11 cellular contexts compared by ENCODE assay signal in the genomic region with DNA sequence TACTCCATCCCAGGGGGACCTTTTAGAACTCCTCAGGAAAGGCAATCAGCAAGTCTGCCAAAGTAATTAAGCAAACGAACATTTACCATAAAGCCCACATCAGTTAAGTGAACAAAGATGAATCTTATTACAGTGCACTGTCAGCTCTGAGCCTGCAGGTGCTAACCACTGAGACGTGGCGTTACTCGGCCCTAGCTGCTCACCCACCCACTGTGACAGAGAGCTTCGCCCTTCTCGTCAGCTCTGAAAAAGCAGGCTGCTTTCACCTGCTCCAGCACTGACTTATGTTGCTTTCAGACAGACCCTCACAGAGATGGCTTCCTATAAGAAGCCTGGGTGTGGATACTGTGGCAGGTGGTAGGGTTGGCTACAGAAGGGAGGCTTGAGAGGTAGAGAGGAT. TPM values are rescaled to one million over a fixed set of nuclear protein-coding genes. Genes with fewer than 3 reads are reported as not detected.
DNase-seq lines count a peak whose midpoint lies in the region; TF ChIP-seq lines count a peak whose summit lies in the region.
"Had no signal": no experiment of that assay in that cellular context is flagged by ENCODE, and none has a peak within 500 bp of the region (broad histone marks: within the 10 kb centered on the region; RNA-seq: fewer than 3 reads in every experiment).

No MANE protein-coding gene starts in this region.

- H3K9me3 Mint-ChIP-seq in neural crest cell = no peaks in the 10 kb centered on the region

- H3K27ac Mint-ChIP-seq in neural crest cell (ENCODE audit: unreplicated experiment) = peak overlapping the region; percentile 94

- intact Hi-C loops in testis (cut with DNase I; ENCODE audit: low total_unique reads) = no loop called here

- H3K4me3 Mint-ChIP-seq in neural crest cell = no peak overlapping the region

- 92 to 94% methylated on average over 6 of the region's 6 CpGs for WGBS in testis, 2 donors

- H3K27me3 Mint-ChIP-seq in neural crest cell (ENCODE audit: low read depth) = no peaks in the 10 kb centered on the region

- H3K36me3 Mint-ChIP-seq in neural crest cell (ENCODE audit: low read depth) = no peaks in the 10 kb centered on the region

- DNase-seq in NCI-H1694 treated with DMSO at 0.1 percent for 48 hours (lab: John Stamatoyannopoulos, UW) (peak; percentile 2), NCI-H1694 (lab: John Stamatoyannopoulos, UW) (no peak), H7 (peak; percentile 41), NAMALWA (ENCODE audit: low spot score) (peak; percentile 84), neural crest cell (ENCODE audit: low read depth, low spot score) (no peak), iPS-NIHi11 (ENCODE audit: low spot score) (no peak), testis (no peak)
- no peak for DNase-seq in activated CD8-positive, alpha-beta memory T cell treated with anti-CD3 and anti-CD28 coated beads, Interleukin-2, amount 50 U/mL, for 48 hours
- DNase-seq: effector CD8-positive, alpha-beta T cell; GOT3; stimulated activated CD4-positive, alpha-beta T cell treated with anti-CD3 and anti-CD28 coated beads, Interleukin-2, amount 100 ng/mL, for 24 hours had no signal

- H3K36me3 ChIP-seq in H7 (replicated peaks; ENCODE audit: control insufficient read depth, insufficient read depth, low read length) (no peaks in the 10 kb centered on the region), testis (ENCODE audit: low read depth, missing control alignments) (no peaks in the 10 kb centered on the region)

- no peaks in the 10 kb centered on the region for H3K27me3 ChIP-seq in H7 (ENCODE audit: control insufficient read depth, insufficient read depth, low read length)
- H3K27me3 ChIP-seq in testis = no peaks in the 10 kb centered on the region

- H3K4me1 Mint-ChIP-seq in neural crest cell = peaks cover 13% of the 10 kb centered on the region

- TF ChIP-seq POLR2A in testis (IDR thresholded peaks at IDR 0.05) = no peak

- H3K9me3 ChIP-seq in testis = no peaks in the 10 kb centered on the region

- no peaks in the 10 kb centered on the region for H3K4me1 ChIP-seq in testis

- H3K4me3 ChIP-seq in H7 (ENCODE audit: insufficient read depth, low read depth, low read length) (no peak overlapping the region), testis (no peak overlapping the region)

- TF ChIP-seq CTCF in neural crest cell (conservative IDR thresholded peaks at IDR 0.05) (no peak), testis (IDR thresholded peaks at IDR 0.05) (no peak)

- no peak overlapping the region for H3K27ac ChIP-seq in testis

RNA-seq across cellular contexts. Expression of gene KCNIP2, which starts 57.7 kb away (rescaled TPM):
- total RNA-seq in H7 (2014; rRNA removed; shearing (Covaris generic)) = 2.3 and 5.9 TPM in 2 replicates
- total RNA-seq in neural crest cell (2.2 and 3.9 TPM in 2 replicates), testis (1 to 10 TPM; 5.6 to 6.8 TPM)
- 5.1 TPM for polyA plus RNA-seq in testis (ENCODE audit: insufficient read depth, low read depth, low replicate concordance)

Comparison
In these comparisons a context has a peak if more than half of its experiments do, and no peak if none do; other contexts are left out.
1. DNase-seq: peak in NCI-H1694 treated with DMSO at 0.1 percent for 48 hours (single experiment), H7 (single experiment) and NAMALWA (single experiment); none in NCI-H1694 (single experiment), neural crest cell (single experiment), iPS-NIHi11 (single experiment), testis (single experiment) and activated CD8-positive, alpha-beta memory T cell treated with anti-CD3 and anti-CD28 coated beads, Interleukin-2, amount 50 U/mL, for 48 hours (single experiment).